ENCODE assay signal across 11 cellular contexts in the genomic region with DNA sequence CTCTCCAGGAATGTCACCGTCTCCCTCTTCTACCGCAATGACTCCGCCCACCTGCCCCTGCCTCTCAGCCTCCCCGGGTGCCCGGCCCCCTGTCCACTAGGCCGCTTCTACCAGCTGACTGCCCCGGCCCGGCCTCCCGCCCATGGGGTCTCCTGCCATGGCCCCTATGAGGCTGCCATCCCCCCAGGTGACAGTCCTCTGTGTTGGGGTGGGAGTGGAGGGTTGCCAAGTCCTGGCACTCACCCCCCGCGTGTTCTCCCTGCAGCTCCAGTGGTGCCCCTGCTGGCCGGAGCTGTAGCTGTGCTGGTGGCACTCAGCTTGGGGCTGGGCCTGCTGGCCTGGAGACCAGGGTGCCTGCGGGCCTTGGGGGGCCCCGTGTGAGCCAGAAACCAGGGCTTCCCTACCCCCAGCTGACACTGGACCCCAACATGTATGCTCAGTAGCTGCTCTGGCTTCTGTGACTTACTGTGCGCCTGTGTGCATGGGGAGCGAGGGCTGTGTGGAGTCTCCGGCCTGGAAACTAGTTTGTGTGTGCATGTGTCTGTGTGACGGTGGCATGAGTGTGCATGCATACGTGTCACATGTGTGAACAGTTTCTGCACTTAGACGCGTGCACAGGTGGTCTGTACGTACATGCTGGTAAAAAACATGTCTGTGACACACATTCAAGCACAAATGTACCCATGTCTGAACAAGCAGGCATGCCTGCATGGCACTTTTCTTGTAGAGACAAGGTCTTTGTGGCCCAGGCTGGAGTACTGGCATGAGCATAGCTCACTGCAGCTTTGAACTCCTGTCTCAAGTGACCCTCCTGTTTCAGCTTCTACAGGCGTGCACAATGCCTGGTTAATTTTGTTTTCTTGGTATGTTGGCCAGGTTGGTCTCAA. TPM values are rescaled to one million over a fixed set of nuclear protein-coding genes. Genes with fewer than 3 reads are reported as not detected.
DNase-seq lines count a peak whose midpoint lies in the region; ATAC-seq and TF ChIP-seq lines count a peak whose summit lies in the region.
"Had no signal": no experiment of that assay in that cellular context is flagged by ENCODE, and none has a peak within 500 bp of the region (broad histone marks: within the 10 kb centered on the region; RNA-seq: fewer than 3 reads in every experiment).

No MANE protein-coding gene starts in this region.

- H3K4me1 Mint-ChIP-seq in activated naive CD4-positive, alpha-beta T cell treated with anti-CD3 and anti-CD28 coated beads, Interleukin-2, amount 50 U/mL, for 24 hours, result peaks cover 5% of the 10 kb centered on the region
- H3K4me1 Mint-ChIP-seq in activated naive CD8-positive, alpha-beta T cell treated with anti-CD3 and anti-CD28 coated beads, Interleukin-2, amount 10 ng/mL, durations not matched to agents 7 days and 5 days, result peaks cover 2% of the 10 kb centered on the region
- peaks cover 4% of the 10 kb centered on the region for H3K4me1 Mint-ChIP-seq in T-helper 2 cell treated with Interferon-gamma antibody and Interleukin-4, amounts not matched to agents 5 μg/mL and 100 μg/mL, for 36 hours (ENCODE audit: low read depth)
- no peaks in the 10 kb centered on the region for H3K4me1 Mint-ChIP-seq in chondrocyte (ENCODE audit: low read depth)

- H3K27me3 ChIP-seq in thyroid gland (no peaks in the 10 kb centered on the region), aorta (ENCODE audit: control insufficient read depth in 1 of 2, insufficient read depth in 2 of 2, low read length in 1 of 2) (no peaks in the 10 kb centered on the region)
- H3K27me3 ChIP-seq: SJSA1 had no signal

- POLR2A ChIA-PET in activated naive CD8-positive, alpha-beta T cell treated with anti-CD3 and anti-CD28 coated beads, Interleukin-2, amount 10 ng/mL, durations not matched to agents 7 days and 5 days (lab: Charles Lee), result interaction anchor here (0.9 to 2.0 kb wide), 2 partner anchors 9 to 12 kb away, joined by 3 to 12 read pairs; no protein-coding TSS in a partner anchor

- TF ChIP-seq CTCF in thyroid gland (IDR thresholded peaks at IDR 0.05) (no peak), chondrocyte (IDR thresholded peaks at IDR 0.05) (no peak)

- H3K9me3 Mint-ChIP-seq in activated naive CD4-positive, alpha-beta T cell treated with anti-CD3 and anti-CD28 coated beads, Interleukin-2, amount 50 U/mL, for 24 hours, result no peaks in the 10 kb centered on the region
- no peaks in the 10 kb centered on the region for H3K9me3 Mint-ChIP-seq in activated naive CD8-positive, alpha-beta T cell treated with anti-CD3 and anti-CD28 coated beads, Interleukin-2, amount 10 ng/mL, durations not matched to agents 7 days and 5 days
- no peaks in the 10 kb centered on the region for H3K9me3 Mint-ChIP-seq in T-helper 2 cell treated with Interferon-gamma antibody and Interleukin-4, amounts not matched to agents 5 μg/mL and 100 μg/mL, for 36 hours
- H3K9me3 Mint-ChIP-seq in chondrocyte (ENCODE audit: low read depth), result no peaks in the 10 kb centered on the region

- peak overlapping the region; percentile 68 for H3K27ac Mint-ChIP-seq in activated naive CD4-positive, alpha-beta T cell treated with anti-CD3 and anti-CD28 coated beads, Interleukin-2, amount 50 U/mL, for 24 hours
- peak overlapping the region; percentile 25 for H3K27ac Mint-ChIP-seq in activated naive CD8-positive, alpha-beta T cell treated with anti-CD3 and anti-CD28 coated beads, Interleukin-2, amount 10 ng/mL, durations not matched to agents 7 days and 5 days
- no peak overlapping the region for H3K27ac Mint-ChIP-seq in T-helper 2 cell treated with Interferon-gamma antibody and Interleukin-4, amounts not matched to agents 5 μg/mL and 100 μg/mL, for 36 hours
- no peak overlapping the region for H3K27ac Mint-ChIP-seq in chondrocyte (ENCODE audit: unreplicated experiment)

- H3K36me3 Mint-ChIP-seq in activated naive CD4-positive, alpha-beta T cell treated with anti-CD3 and anti-CD28 coated beads, Interleukin-2, amount 50 U/mL, for 24 hours, result peaks cover under 1% of the 10 kb centered on the region
- H3K36me3 Mint-ChIP-seq in activated naive CD8-positive, alpha-beta T cell treated with anti-CD3 and anti-CD28 coated beads, Interleukin-2, amount 10 ng/mL, durations not matched to agents 7 days and 5 days, result no peaks in the 10 kb centered on the region
- H3K36me3 Mint-ChIP-seq in T-helper 2 cell treated with Interferon-gamma antibody and Interleukin-4, amounts not matched to agents 5 μg/mL and 100 μg/mL, for 36 hours (ENCODE audit: low read depth), result peaks cover 22% of the 10 kb centered on the region
- peaks cover 8% of the 10 kb centered on the region for H3K36me3 Mint-ChIP-seq in chondrocyte (ENCODE audit: low read depth)

- H3K27ac ChIP-seq in thyroid gland, result no peak overlapping the region
- no peak overlapping the region for H3K27ac ChIP-seq in aorta (ENCODE audit: low read depth in 1 of 2, low read length in 2 of 2)
- H3K27ac ChIP-seq: SJSA1 had no signal

- ATAC-seq in activated naive CD8-positive, alpha-beta T cell treated with anti-CD3 and anti-CD28 coated beads, Interleukin-2, amount 10 ng/mL, durations not matched to agents 7 days and 5 days (ENCODE audit: low read depth), result no peak
- no peak for ATAC-seq in aorta (ENCODE audit: low FRiP score)

- H3K4me1 ChIP-seq in thyroid gland, result peaks cover 0 to 4% of the 10 kb centered on the region in 2 donors
- H3K4me1 ChIP-seq in aorta (ENCODE audit: control insufficient read depth in 1 of 2, insufficient read depth in 2 of 2, low read length in 2 of 2), result no peaks in the 10 kb centered on the region
- H3K4me1 ChIP-seq: SJSA1 had no signal

- H3K9me3 ChIP-seq in thyroid gland, result no peaks in the 10 kb centered on the region
- H3K9me3 ChIP-seq in aorta (ENCODE audit: control insufficient read depth, low read length), result no peaks in the 10 kb centered on the region

- DNase-seq in activated naive CD4-positive, alpha-beta T cell (lab: John Stamatoyannopoulos, UW), result no peak
- peak; percentile 75 for DNase-seq in MV-4-11 (lab: John Stamatoyannopoulos, UW)
- DNase-seq in activated naive CD8-positive, alpha-beta T cell treated with anti-CD3 and anti-CD28 coated beads, Interleukin-2, amount 10 ng/mL, durations not matched to agents 7 days and 5 days, result no peak
- peak; percentile 10 to 25 for DNase-seq in thyroid gland
- DNase-seq in aorta, result no peak
- DNase-seq in T-helper 2 cell treated with Interferon-gamma antibody and Interleukin-4, amounts not matched to agents 5 μg/mL and 100 μg/mL, for 36 hours (ENCODE audit: low spot score), result no peak
- DNase-seq in chondrocyte (ENCODE audit: low spot score), result no peak

- no peak for TF ChIP-seq POLR2A in thyroid gland (IDR thresholded peaks at IDR 0.05)

- WGBS in thyroid gland, 2 donors, result 40 to 52% methylated on average over 18 to 22 of the region's 23 CpGs
- 35 to 39% methylated on average over 21 to 23 of the region's 23 CpGs for whole genome bisulfite sequencing in aorta, 2 donors

- no peaks in the 10 kb centered on the region for H3K27me3 Mint-ChIP-seq in activated naive CD4-positive, alpha-beta T cell treated with anti-CD3 and anti-CD28 coated beads, Interleukin-2, amount 50 U/mL, for 24 hours
- no peaks in the 10 kb centered on the region for H3K27me3 Mint-ChIP-seq in activated naive CD8-positive, alpha-beta T cell treated with anti-CD3 and anti-CD28 coated beads, Interleukin-2, amount 10 ng/mL, durations not matched to agents 7 days and 5 days
- H3K27me3 Mint-ChIP-seq in T-helper 2 cell treated with Interferon-gamma antibody and Interleukin-4, amounts not matched to agents 5 μg/mL and 100 μg/mL, for 36 hours (ENCODE audit: low read depth), result no peaks in the 10 kb centered on the region
- H3K27me3 Mint-ChIP-seq in chondrocyte (ENCODE audit: low read depth), result no peaks in the 10 kb centered on the region

- H3K4me3 Mint-ChIP-seq in activated naive CD4-positive, alpha-beta T cell treated with anti-CD3 and anti-CD28 coated beads, Interleukin-2, amount 50 U/mL, for 24 hours, result no peak overlapping the region
- no peak overlapping the region for H3K4me3 Mint-ChIP-seq in activated naive CD8-positive, alpha-beta T cell treated with anti-CD3 and anti-CD28 coated beads, Interleukin-2, amount 10 ng/mL, durations not matched to agents 7 days and 5 days
- H3K4me3 Mint-ChIP-seq in T-helper 2 cell treated with Interferon-gamma antibody and Interleukin-4, amounts not matched to agents 5 μg/mL and 100 μg/mL, for 36 hours, result no peak overlapping the region
- no peak overlapping the region for H3K4me3 Mint-ChIP-seq in chondrocyte (ENCODE audit: unreplicated experiment)

- peaks cover 14 to 18% of the 10 kb centered on the region in 2 donors for H3K36me3 ChIP-seq in thyroid gland
- no peaks in the 10 kb centered on the region for H3K36me3 ChIP-seq in aorta (ENCODE audit: control insufficient read depth in 1 of 2, insufficient read depth in 2 of 2, low read length in 1 of 2)

- intact Hi-C loops in thyroid gland (cut with DNase I), result loop anchor here (5.0 kb wide), 1 partner anchor 127 kb away; no protein-coding TSS in a partner anchor
- intact Hi-C loops in aorta (cut with DNase I), result no loop called here

- H3K4me3 ChIP-seq in thyroid gland (replicated peaks in 1 of 3), result no peak overlapping the region
- no peak overlapping the region for H3K4me3 ChIP-seq in aorta (ENCODE audit: low read length in 2 of 2)
- H3K4me3 ChIP-seq: SJSA1 had no signal

RNA-seq across cellular contexts. Expression of a gene that starts 4.8 kb away (rescaled TPM):
- total RNA-seq in activated naive CD8-positive, alpha-beta T cell treated with anti-CD3 and anti-CD28 coated beads, Interleukin-2, amount 10 ng/mL, durations not matched to agents 7 days and 5 days, result not detected
- total RNA-seq in thyroid gland (not detected), aorta (not detected), chondrocyte (not detected in 3 replicates)
- polyA plus RNA-seq in aorta, result not detected
- total RNA-seq: fibroblast of lung, renal cortical epithelial cell, SJSA1 had no signal
- polyA plus RNA-seq: fibroblast of lung had no signal

RNA-seq across cellular contexts. Expression of a gene that starts 24.8 kb away (rescaled TPM):
- total RNA-seq in activated naive CD8-positive, alpha-beta T cell treated with anti-CD3 and anti-CD28 coated beads, Interleukin-2, amount 10 ng/mL, durations not matched to agents 7 days and 5 days, result not detected
- total RNA-seq in thyroid gland, result not detected
- total RNA-seq in aorta, result not detected
- polyA plus RNA-seq in aorta, result not detected
- total RNA-seq in chondrocyte, result not detected in 3 replicates
- total RNA-seq: fibroblast of lung, renal cortical epithelial cell, SJSA1 had no signal
- polyA plus RNA-seq: fibroblast of lung had no signal

RNA-seq across cellular contexts. Expression of a gene that starts 28.6 kb away (rescaled TPM):
- total RNA-seq in activated naive CD8-positive, alpha-beta T cell treated with anti-CD3 and anti-CD28 coated beads, Interleukin-2, amount 10 ng/mL, durations not matched to agents 7 days and 5 days, result 1 to 10 TPM; 1.4 to 2.7 TPM
- total RNA-seq in thyroid gland (1 to 10 TPM in 2 of 4 donors, under 1 TPM in 1, not detected in 1; 0.67 to 6.6 (median 6.1) TPM), aorta (1 to 10 TPM in 1 of 2 donors, under 1 TPM in 1; 0.81 to 1.7 TPM), chondrocyte (not detected in 3 replicates)
- polyA plus RNA-seq in aorta, result 1 to 10 TPM; 2.6 to 6.3 TPM
- total RNA-seq: fibroblast of lung, renal cortical epithelial cell, SJSA1 had no signal
- polyA plus RNA-seq: fibroblast of lung had no signal

RNA-seq across cellular contexts. Expression of a gene that starts 38.4 kb away (rescaled TPM):
- not detected for total RNA-seq in activated naive CD8-positive, alpha-beta T cell treated with anti-CD3 and anti-CD28 coated beads, Interleukin-2, amount 10 ng/mL, durations not matched to agents 7 days and 5 days
- total RNA-seq in thyroid gland (1 to 10 TPM in 2 of 4 donors, under 1 TPM in 1, not detected in 1; 0.81 to 2.8 (median 1.8) TPM), aorta (not detected), chondrocyte (not detected in 3 replicates)
- not detected for polyA plus RNA-seq in aorta
- total RNA-seq: fibroblast of lung, renal cortical epithelial cell, SJSA1 had no signal
- polyA plus RNA-seq: fibroblast of lung had no signal

RNA-seq across cellular contexts. Expression of a gene that starts 59.7 kb away (rescaled TPM):
- not detected for total RNA-seq in activated naive CD8-positive, alpha-beta T cell treated with anti-CD3 and anti-CD28 coated beads, Interleukin-2, amount 10 ng/mL, durations not matched to agents 7 days and 5 days
- total RNA-seq in thyroid gland, result 1 to 10 TPM in 1 of 4 donors, under 1 TPM in 1, not detected in 2; 0.54 to 1.3 TPM
- total RNA-seq in aorta, result not detected
- polyA plus RNA-seq in aorta, result 1 to 10 TPM in 1 of 2 donors, not detected in 1; 1.4 TPM
- total RNA-seq in chondrocyte, result not detected in 3 replicates
- total RNA-seq: fibroblast of lung, renal cortical epithelial cell, SJSA1 had no signal
- polyA plus RNA-seq: fibroblast of lung had no signal

Comparison
In these comparisons a context has a peak if more than half of its experiments do, and no peak if none do; other contexts are left out.
1. H3K27ac Mint-ChIP-seq: peak in activated naive CD4-positive, alpha-beta T cell treated with anti-CD3 and anti-CD28 coated beads, Interleukin-2, amount 50 U/mL, for 24 hours (single experiment) and activated naive CD8-positive, alpha-beta T cell treated with anti-CD3 and anti-CD28 coated beads, Interleukin-2, amount 10 ng/mL, durations not matched to agents 7 days and 5 days (single experiment); none in T-helper 2 cell treated with Interferon-gamma antibody and Interleukin-4, amounts not matched to agents 5 μg/mL and 100 μg/mL, for 36 hours (single experiment) and chondrocyte (single experiment).
2. DNase-seq: peak in MV-4-11 (single experiment) and thyroid gland (2 of 2); none in activated naive CD4-positive, alpha-beta T cell (0 of 4), activated naive CD8-positive, alpha-beta T cell treated with anti-CD3 and anti-CD28 coated beads, Interleukin-2, amount 10 ng/mL, durations not matched to agents 7 days and 5 days (single experiment), aorta (0 of 2), T-helper 2 cell treated with Interferon-gamma antibody and Interleukin-4, amounts not matched to agents 5 μg/mL and 100 μg/mL, for 36 hours (single experiment) and chondrocyte (single experiment).